Comparison of ENCODE assay signal across 24 cellular contexts in the genomic region with DNA sequence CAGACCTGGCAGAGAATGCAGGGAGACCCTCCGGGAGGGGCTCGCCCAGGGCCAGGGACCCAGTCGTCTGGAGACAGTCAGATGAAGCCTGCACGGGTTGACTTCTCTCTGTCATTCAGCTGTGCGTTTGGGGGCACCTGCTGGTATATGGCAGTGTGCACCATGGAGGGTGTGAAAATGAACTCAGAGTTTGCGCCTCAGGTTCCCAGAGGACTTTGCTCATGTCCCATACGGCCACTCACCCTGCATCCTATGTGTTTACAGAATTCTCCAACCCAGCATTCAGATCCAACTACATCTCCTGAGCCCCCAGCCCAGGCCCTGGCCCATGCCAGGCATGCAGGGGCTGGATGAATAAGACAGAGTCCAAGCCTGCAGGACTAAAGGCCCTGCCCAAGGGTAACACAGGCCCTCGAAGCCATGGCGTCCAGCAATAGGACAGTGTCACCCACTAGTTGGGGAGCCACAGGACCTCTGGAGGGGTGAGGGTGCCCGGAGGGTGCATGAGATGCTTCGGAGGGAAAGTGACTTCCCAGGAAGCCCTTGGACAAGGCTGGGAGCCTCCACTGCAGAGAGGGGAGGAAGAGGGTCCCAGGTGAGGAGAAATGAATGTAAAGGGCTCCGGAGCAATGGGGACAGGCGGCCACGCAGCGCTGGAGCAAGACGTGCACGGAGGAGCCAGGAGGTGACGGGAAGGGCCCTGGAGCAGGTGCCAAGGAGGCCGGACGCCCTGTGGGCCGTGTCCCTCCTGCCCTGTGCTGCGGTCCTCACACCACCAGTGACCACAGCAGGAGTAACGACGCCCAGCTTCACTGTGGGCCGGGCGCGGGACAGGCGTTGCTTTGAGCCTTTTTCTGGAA. TPM values are rescaled to one million over a fixed set of nuclear protein-coding genes. Genes with fewer than 3 reads are reported as not detected.
DNase-seq lines count a peak whose midpoint lies in the region; ATAC-seq and TF ChIP-seq lines count a peak whose summit lies in the region.
"Had no signal": no experiment of that assay in that cellular context is flagged by ENCODE, and none has a peak within 500 bp of the region (broad histone marks: within the 10 kb centered on the region; RNA-seq: fewer than 3 reads in every experiment).

No MANE protein-coding gene starts in this region.

- ATAC-seq in left lung (no peak), GM21717 (IDR thresholded peaks at IDR 0.05; ENCODE audit: unreplicated experiment) (no peak)
- ATAC-seq: CD8-positive, alpha-beta T cell; naive thymus-derived CD4-positive, alpha-beta T cell; WTC11 had no signal

- H3K36me3 ChIP-seq in H7 (replicated peaks; ENCODE audit: control insufficient read depth, insufficient read depth, low read length) (no peaks in the 10 kb centered on the region), left lung (no peaks in the 10 kb centered on the region), sigmoid colon (no peaks in the 10 kb centered on the region), WERI-Rb-1 (no peaks in the 10 kb centered on the region), esophagus squamous epithelium (no peaks in the 10 kb centered on the region)
- H3K36me3 ChIP-seq: HAP-1, prostate gland, SJSA1 had no signal

- intact Hi-C loops in left lung (cut with DNase I): no loop called here
- intact Hi-C loops in sigmoid colon (cut with DNase I): no loop called here
- intact Hi-C loops in esophagus squamous epithelium (cut with DNase I): no loop called here

- H3K27me3 ChIP-seq in H7 (ENCODE audit: control insufficient read depth, insufficient read depth, low read length) (no peaks in the 10 kb centered on the region), left lung (no peaks in the 10 kb centered on the region), sigmoid colon (no peaks in the 10 kb centered on the region), WERI-Rb-1 (ENCODE audit: insufficient read depth, low read depth, severe bottlenecking) (no peaks in the 10 kb centered on the region), esophagus squamous epithelium (no peaks in the 10 kb centered on the region)
- H3K27me3 ChIP-seq: SJSA1 had no signal

- H3K9me3 ChIP-seq in left lung (no peaks in the 10 kb centered on the region), sigmoid colon (no peaks in the 10 kb centered on the region), WERI-Rb-1 (ENCODE audit: severe bottlenecking) (no peaks in the 10 kb centered on the region), esophagus squamous epithelium (no peaks in the 10 kb centered on the region)
- H3K9me3 ChIP-seq: HAP-1, prostate gland, SJSA1 had no signal

- peak; percentile 53 for DNase-seq in H7
- DNase-seq in left lung: peak; percentile 5 to 67
- DNase-seq in sigmoid colon: peak; percentile 60
- no peak for DNase-seq in NCI-H2081 (lab: John Stamatoyannopoulos, UW)
- DNase-seq in WERI-Rb-1: no peak
- DNase-seq in esophagus squamous epithelium (lab: John Stamatoyannopoulos, UW): no peak
- DNase-seq: activated CD4-positive, alpha-beta T cell treated with anti-CD3 and anti-CD28 coated beads, Interleukin-2, amount 50 U/mL, for 48 hours; activated T-cell treated with anti-CD3 and anti-CD28 coated beads, Interleukin-2, amount 50 U/mL, for 48 hours; CD8-positive, alpha-beta T cell; mammary epithelial cell; naive thymus-derived CD4-positive, alpha-beta T cell; NCI-H1436 treated with DMSO at 0.1 percent for 48 hours; NCI-H82; PC-9; small intestine; stimulated activated CD4-positive, alpha-beta T cell treated with anti-CD3 and anti-CD28 coated beads, Interleukin-4, amount 100 ng/mL, for 24 hours had no signal

- TF ChIP-seq EP300 in sigmoid colon (IDR thresholded peaks at IDR 0.05): no peak

- TF ChIP-seq POLR2A in sigmoid colon (IDR thresholded peaks at IDR 0.05) (no peak), esophagus squamous epithelium (IDR thresholded peaks at IDR 0.05) (no peak)

- 91 to 95% methylated on average over 28 of the region's 28 CpGs for WGBS in sigmoid colon, 2 donors
- 93 to 95% methylated on average over 19 to 20 of the region's 28 CpGs for WGBS in esophagus squamous epithelium, 2 donors

- H3K27ac ChIP-seq in VCaP: peak overlapping the region; percentile 11; the same call in 1 of the 2 replicates
- no peak overlapping the region for H3K27ac ChIP-seq in left lung
- peak overlapping the region in 3 of 4 donors; percentile 60 to 80 (median 77) for H3K27ac ChIP-seq in sigmoid colon
- H3K27ac ChIP-seq in WERI-Rb-1: no peak overlapping the region
- no peak overlapping the region for H3K27ac ChIP-seq in esophagus squamous epithelium
- H3K27ac ChIP-seq: PC-9, prostate gland had no signal

- TF ChIP-seq CTCF in VCaP (conservative IDR thresholded peaks at IDR 0.05) (no peak), left lung (IDR thresholded peaks at IDR 0.05) (no peak), sigmoid colon (IDR thresholded peaks at IDR 0.05) (no peak), WERI-Rb-1 (IDR thresholded peaks at IDR 0.05; ENCODE audit: low read depth, low read length) (no peak), esophagus squamous epithelium (IDR thresholded peaks at IDR 0.05) (no peak)

- peaks cover 0 to 3% of the 10 kb centered on the region in 2 donors for H3K4me1 ChIP-seq in left lung
- H3K4me1 ChIP-seq in sigmoid colon: peaks cover 0 to 69% (median 68%) of the 10 kb centered on the region in 4 donors
- H3K4me1 ChIP-seq in esophagus squamous epithelium: peaks cover 13 to 45% (median 20%) of the 10 kb centered on the region in 3 donors
- H3K4me1 ChIP-seq: HAP-1, prostate gland had no signal

- H3K4me3 ChIP-seq in H7 (ENCODE audit: insufficient read depth, low read depth, low read length) (no peak overlapping the region), left lung (no peak overlapping the region), sigmoid colon (no peak overlapping the region), WERI-Rb-1 (ENCODE audit: low read depth, low read length) (no peak overlapping the region), esophagus squamous epithelium (no peak overlapping the region)
- H3K4me3 ChIP-seq: HAP-1, PC-9, prostate gland, SJSA1 had no signal

RNA-seq across cellular contexts. Expression of gene CALML3, which starts 36.3 kb away (rescaled TPM):
- total RNA-seq in H7 (2014; rRNA removed; shearing (Covaris generic)): not detected in 2 replicates
- total RNA-seq in left lung: not detected
- not detected for total RNA-seq in sigmoid colon
- polyA plus RNA-seq in sigmoid colon: under 1 TPM in 1 of 3 donors, not detected in 2; 0.15 TPM
- total RNA-seq in esophagus squamous epithelium: 100 to 1,000 TPM; 196 to 799 (median 315) TPM
- total RNA-seq: CD8-positive, alpha-beta T cell; naive thymus-derived CD4-positive, alpha-beta T cell; PC-9; SJSA1; subcutaneous adipose tissue; T-helper 2 cell treated with Interferon-gamma antibody and Interleukin-4, amounts not matched to agents 100 ng/mL and 5 ng/mL, for 36 hours; WTC11 had no signal
- polyA plus RNA-seq: naive thymus-derived CD4-positive, alpha-beta T cell had no signal

Comparison
In these comparisons a context has a peak if more than half of its experiments do, and no peak if none do; other contexts are left out.
1. DNase-seq: peak in H7 (single experiment), left lung (2 of 2) and sigmoid colon (single experiment); none in NCI-H2081 (0 of 2), WERI-Rb-1 (single experiment) and esophagus squamous epithelium (single experiment).
2. H3K27ac ChIP-seq: peak in VCaP (single experiment) and sigmoid colon (3 of 4); none in left lung (0 of 2), WERI-Rb-1 (single experiment) and esophagus squamous epithelium (0 of 4).
3. RNA of gene CALML3, which starts 36.3 kb away (total RNA-seq): 196 to 799 TPM in esophagus squamous epithelium; not detected in H7, not detected in left lung and not detected in sigmoid colon; every median in the first group is over 100 times any median in the second.